Comparison of ENCODE assay signal across 27 cellular contexts in genomic region chr3:71413572-71413971, GRCh38.
A peak's percentile ranks its signal among the peaks of the same experiment; 100 is the strongest.
DNase-seq lines count a peak whose midpoint lies in the region; ATAC-seq and TF ChIP-seq lines count a peak whose summit lies in the region.
"Had no signal": no experiment of that assay in that cellular context is flagged by ENCODE, and none has a peak within 500 bp of the region (broad histone marks: within the 10 kb centered on the region; RNA-seq: fewer than 3 reads in every experiment).

No MANE protein-coding gene starts in this region.

- H3K23ac ChIP-seq in IMR-90 (ENCODE audit: low read depth, low read length) = peak overlapping the region; percentile 55; the same call in 1 of the 2 replicates
- no peak overlapping the region for H3K23ac ChIP-seq in mesenchymal stem cell (ENCODE audit: low read length in 2 of 2)

- H3K4me1 ChIP-seq in BLaER1 treated with 17β-estradiol and CSF1 and Interleukin-3, amounts not matched to agents 10 nM and 100 nM = peaks cover 8 to 67% (median 46%) of the 10 kb centered on the region in 10 experiments; a peak in 18 of 20 replicates
- H3K4me1 ChIP-seq in IMR-90 (ENCODE audit: control insufficient read depth, insufficient read depth, low read length) (no peaks in the 10 kb centered on the region), mammary epithelial cell (ENCODE audit: insufficient read depth, low read length) (peaks cover 38% of the 10 kb centered on the region), mesenchymal stem cell (ENCODE audit: control insufficient read depth, insufficient read depth, low read depth, low read length) (peaks cover 6% of the 10 kb centered on the region)
- H3K4me1 ChIP-seq: BE2C had no signal

- H3K4me2 ChIP-seq in BLaER1 treated with 17β-estradiol and CSF1 and Interleukin-3, amounts not matched to agents 10 nM and 100 nM = peak overlapping the region; percentile 10 to 88 (median 66); a peak in 21 of 22 replicates
- H3K4me2 ChIP-seq in IMR-90 (ENCODE audit: low read depth, low read length) (no peak overlapping the region), mammary epithelial cell (ENCODE audit: insufficient read depth, low read depth, low read length) (peak overlapping the region; percentile 63), mesenchymal stem cell (ENCODE audit: low read length, poor library complexity, severe bottlenecking) (no peak overlapping the region)

- intact Hi-C loops in IMR-90 (cut with micrococcal nuclease) (no loop called here), mammary epithelial cell (cut with micrococcal nuclease) (no loop called here)
- intact Hi-C loops in activated CD4-positive, alpha-beta memory T cell treated with anti-CD3 and anti-CD28 coated beads for 36 hours (cut with micrococcal nuclease) = no loop called here

- H2BK15ac ChIP-seq in IMR-90 (ENCODE audit: low read depth, low read length) (no peak overlapping the region), mesenchymal stem cell (ENCODE audit: low read depth, poor library complexity, severe bottlenecking) (no peak overlapping the region)

- BruUV-seq in IMR-90 (replicated peaks; lab: Mats Ljungman, UMichigan) (no TSS peak), mammary epithelial cell (replicated peaks; lab: Mats Ljungman, UMichigan) (no TSS peak)

- no peak for TF ChIP-seq CTCF in IMR-90 (conservative IDR thresholded peaks at IDR 0.05; ENCODE audit: low read depth, low read length)
- TF ChIP-seq CTCF in mammary epithelial cell (conservative IDR thresholded peaks at IDR 0.05 in 1 of 2, IDR thresholded peaks at IDR 0.05 in 1 of 2; ENCODE audit: extremely low read depth in 1 of 2, insufficient read depth in 1 of 2, low read depth in 1 of 2, low read length in 2 of 2) = no peak
- TF ChIP-seq CTCF in mesothelial cell of epicardium (IDR thresholded peaks at IDR 0.05; ENCODE audit: unreplicated experiment) = no peak

- H2AK9ac ChIP-seq in IMR-90 (replicated peaks; ENCODE audit: low read depth, low read length, poor library complexity) = no peak overlapping the region

- no peak overlapping the region for H2BK5ac ChIP-seq in IMR-90 (ENCODE audit: low read depth, low read length, poor library complexity, severe bottlenecking)
- no peak overlapping the region for H2BK5ac ChIP-seq in mesenchymal stem cell (ENCODE audit: low read depth, low read length, poor library complexity, severe bottlenecking)

- TF ChIP-seq POLR2A in IMR-90 (IDR thresholded peaks at IDR 0.05; ENCODE audit: low read depth, low read length) = no peak

- H3K9me1 ChIP-seq in IMR-90 (ENCODE audit: insufficient read depth, low read length) = peaks cover 2% of the 10 kb centered on the region; the same call in 1 of the 2 replicates

- peak overlapping the region; percentile 90 for H3K27ac Mint-ChIP-seq in mesothelial cell of epicardium
- H3K27ac Mint-ChIP-seq in activated CD4-positive, alpha-beta memory T cell treated with anti-CD3 and anti-CD28 coated beads for 36 hours = no peak overlapping the region
- H3K27ac Mint-ChIP-seq: activated CD4-positive, alpha-beta T cell treated with anti-CD3 and anti-CD28 coated beads, Interleukin-2, amount 10 ng/mL, durations not matched to agents 7 days and 5 days had no signal

- H2BK20ac ChIP-seq in IMR-90 (ENCODE audit: low read depth, low read length) = no peak overlapping the region

- no peak overlapping the region for H2BK120ac ChIP-seq in IMR-90 (ENCODE audit: low read depth, low read length)
- no peak overlapping the region for H2BK120ac ChIP-seq in mesenchymal stem cell (ENCODE audit: low read depth, low read length)

- H3K79me2 ChIP-seq in mammary epithelial cell (ENCODE audit: insufficient read depth, low read length) = no peaks in the 10 kb centered on the region

- H3K27me3 Mint-ChIP-seq in mesothelial cell of epicardium (ENCODE audit: low read depth) = no peaks in the 10 kb centered on the region
- H3K27me3 Mint-ChIP-seq in activated CD4-positive, alpha-beta memory T cell treated with anti-CD3 and anti-CD28 coated beads for 36 hours = no peaks in the 10 kb centered on the region

- H4K8ac ChIP-seq in IMR-90 (ENCODE audit: low read depth in 2 of 2, low read length in 2 of 2) (no peak overlapping the region), mesenchymal stem cell (ENCODE audit: low read length) (no peak overlapping the region)

- H3K9me3 ChIP-seq in BLaER1 treated with 17β-estradiol and CSF1 and Interleukin-3, amounts not matched to agents 10 nM and 100 nM (replicated peaks in 1 of 11) = no peaks in the 10 kb centered on the region
- H3K9me3 ChIP-seq in IMR-90 (ENCODE audit: control insufficient read depth, insufficient read depth, low read length) (no peaks in the 10 kb centered on the region), mammary epithelial cell (replicated peaks; ENCODE audit: insufficient read depth, low read length) (no peaks in the 10 kb centered on the region), mesenchymal stem cell (ENCODE audit: control insufficient read depth, low read length) (no peaks in the 10 kb centered on the region)
- H3K9me3 ChIP-seq: BE2C, sigmoid colon, SJSA1, transverse colon had no signal

- no peak overlapping the region for H3K27ac ChIP-seq in BLaER1 treated with 17β-estradiol and CSF1 and Interleukin-3, amounts not matched to agents 10 nM and 100 nM
- H3K27ac ChIP-seq in IMR-90 (ENCODE audit: insufficient read depth, low read length) = no peak overlapping the region
- peak overlapping the region; percentile 62 for H3K27ac ChIP-seq in mammary epithelial cell (ENCODE audit: insufficient read depth, low read depth, low read length)
- H3K27ac ChIP-seq in mesenchymal stem cell (ENCODE audit: low read length, poor library complexity, severe bottlenecking) = no peak overlapping the region
- H3K27ac ChIP-seq: brain microvascular endothelial cell, sigmoid colon, SJSA1, transverse colon had no signal

- H3K4me3 ChIP-seq in BLaER1 treated with 17β-estradiol and CSF1 and Interleukin-3, amounts not matched to agents 10 nM and 100 nM = no peak overlapping the region
- no peak overlapping the region for H3K4me3 ChIP-seq in IMR-90 (ENCODE audit: insufficient read depth, low read depth, low read length)
- H3K4me3 ChIP-seq in mammary epithelial cell (replicated peaks in 1 of 3; ENCODE audit: insufficient read depth in 1 of 3, low read depth in 2 of 3, low read length in 3 of 3) = peak overlapping the region in 1 of 3 experiments; percentile 28
- H3K4me3 ChIP-seq in mesenchymal stem cell (ENCODE audit: insufficient read depth in 1 of 2, low read depth in 1 of 2, low read length in 2 of 2) = no peak overlapping the region
- H3K4me3 ChIP-seq: K562, sigmoid colon, SJSA1, transverse colon had no signal

- peaks cover 16 to 47% of the 10 kb centered on the region in 2 experiments for H3K79me1 ChIP-seq in IMR-90 (ENCODE audit: low read depth in 1 of 2, low read length in 2 of 2)
- H3K79me1 ChIP-seq in mesenchymal stem cell (replicated peaks; ENCODE audit: low read length, poor library complexity, severe bottlenecking) = peaks cover 26% of the 10 kb centered on the region

- DNase-seq in IMR-90 = no peak
- no peak for DNase-seq in mammary epithelial cell
- DNase-seq in mesothelial cell of epicardium (ENCODE audit: low spot score in 2 of 2, unreplicated experiment in 2 of 2) = no peak
- DNase-seq in DMS53 treated with DMSO at 0.1 percent for 48 hours (lab: John Stamatoyannopoulos, UW; ENCODE audit: unreplicated experiment) = no peak
- no peak for DNase-seq in mesenchymal stem cell
- no peak for DNase-seq in activated CD4-positive, alpha-beta memory T cell treated with anti-CD3 and anti-CD28 coated beads for 36 hours
- DNase-seq: ACHN; activated CD4-positive, alpha-beta T cell treated with anti-CD3 and anti-CD28 coated beads, Interleukin-2, amount 10 ng/mL, durations not matched to agents 7 days and 5 days; activated naive CD4-positive, alpha-beta T cell; amniotic stem cell; BE2C; brain microvascular endothelial cell; Calu3; immature natural killer cell; natural killer cell; NCI-H1092 treated with DMSO at 0.1 percent for 48 hours; NCI-H187; NCI-H2171 treated with DMSO at 0.1 percent for 48 hours; NCI-H510A; sigmoid colon; stimulated activated CD4-positive, alpha-beta T cell treated with anti-CD3 and anti-CD28 coated beads, Interleukin-4, amount 100 ng/mL, for 4 hours; transverse colon had no signal

- no peak for TF ChIP-seq RAD21 in IMR-90 (IDR thresholded peaks at IDR 0.05; ENCODE audit: low read length)

- no peaks in the 10 kb centered on the region for H3K36me3 Mint-ChIP-seq in mesothelial cell of epicardium
- H3K36me3 Mint-ChIP-seq in activated CD4-positive, alpha-beta memory T cell treated with anti-CD3 and anti-CD28 coated beads for 36 hours = peaks cover 6% of the 10 kb centered on the region
- H3K36me3 Mint-ChIP-seq: natural killer cell had no signal

- POLR2A ChIA-PET in IMR-90 (lab: Charles Lee; ENCODE audit: unreplicated experiment) = no interaction called here
- POLR2A ChIA-PET in activated CD4-positive, alpha-beta memory T cell treated with anti-CD3 and anti-CD28 coated beads for 36 hours (lab: Charles Lee) = no interaction called here

- H2AFZ ChIP-seq in IMR-90 (replicated peaks; ENCODE audit: low read length, poor library complexity) (no peak overlapping the region), mammary epithelial cell (ENCODE audit: low read depth, low read length) (peak overlapping the region; percentile 88), mesenchymal stem cell (ENCODE audit: low read depth, low read length) (no peak overlapping the region)

- H3K4ac ChIP-seq in IMR-90 (ENCODE audit: low read depth, low read length) (peak overlapping the region; percentile 0; the same call in 1 of the 2 replicates), mesenchymal stem cell (ENCODE audit: low read depth in 1 of 2, low read length in 2 of 2) (no peak overlapping the region)

- CTCF ChIA-PET in IMR-90 (lab: Yijun Ruan, JAX) = no interaction called here
- CTCF ChIA-PET in mammary epithelial cell (lab: Charles Lee; ENCODE audit: low non-redundant PET) = no interaction called here
- CTCF ChIA-PET in activated CD4-positive, alpha-beta memory T cell treated with anti-CD3 and anti-CD28 coated beads for 36 hours (lab: Charles Lee) = no interaction called here

- no peak overlapping the region for H4K5ac ChIP-seq in IMR-90 (ENCODE audit: low read depth, low read length)

- no peak overlapping the region for H3K9ac ChIP-seq in BLaER1 treated with 17β-estradiol and CSF1 and Interleukin-3, amounts not matched to agents 10 nM and 100 nM
- H3K9ac ChIP-seq in IMR-90 (ENCODE audit: low read depth, low read length) = no peak overlapping the region
- peak overlapping the region; percentile 28 for H3K9ac ChIP-seq in mammary epithelial cell (ENCODE audit: insufficient read depth, low read length)
- H3K9ac ChIP-seq in mesenchymal stem cell (ENCODE audit: low read length) = no peak overlapping the region

- H2BK12ac ChIP-seq in mesenchymal stem cell (ENCODE audit: low read length in 2 of 2) = no peak overlapping the region

- in situ Hi-C loops in IMR-90 (cut with MboI; ENCODE audit: low sequenced_read_pairs) = no loop called here
- in situ Hi-C loops in mammary epithelial cell (cut with MboI; ENCODE audit: low sequenced_read_pairs in 2 of 2) = no loop called here

- H2AK5ac ChIP-seq in IMR-90 (ENCODE audit: low read depth, low read length) (no peak overlapping the region), mesenchymal stem cell (ENCODE audit: low read length, severe bottlenecking) (no peak overlapping the region)

- H3K36me3 ChIP-seq in BLaER1 treated with 17β-estradiol and CSF1 and Interleukin-3, amounts not matched to agents 10 nM and 100 nM = no peaks in the 10 kb centered on the region
- H3K36me3 ChIP-seq in IMR-90 (ENCODE audit: control insufficient read depth, insufficient read depth, low read length) (no peaks in the 10 kb centered on the region), mammary epithelial cell (ENCODE audit: insufficient read depth, low read length) (no peaks in the 10 kb centered on the region), mesenchymal stem cell (ENCODE audit: control insufficient read depth in 1 of 2, insufficient read depth in 2 of 2, low read depth in 1 of 2, low read length in 2 of 2) (no peaks in the 10 kb centered on the region)
- H3K36me3 ChIP-seq: BE2C, brain microvascular endothelial cell, sigmoid colon, SJSA1, transverse colon had no signal

- H3K14ac ChIP-seq in IMR-90 (replicated peaks; ENCODE audit: low read depth, low read length) (no peak overlapping the region; the same call in 1 of the 2 replicates), mesenchymal stem cell (ENCODE audit: low read length in 2 of 2) (no peak overlapping the region)

- no CpG with 5 or more reads among the region's 3 CpGs for WGBS in IMR-90 (ENCODE audit: extremely low coverage in 2 of 2, insufficient read length in 1 of 2), 2 experiments
- WGBS in mammary epithelial cell (ENCODE audit: low coverage, missing lambda C conversion rate) = 12% methylated on average over 3 of the region's 3 CpGs
- WGBS in mesenchymal stem cell = no CpG with 5 or more reads among the region's 3 CpGs

- dilution Hi-C loops in IMR-90 (cut with HindIII; ENCODE audit: low sequenced_read_pairs, unreplicated experiment) = no loop called here
- dilution Hi-C loops in mammary epithelial cell (cut with HindIII; ENCODE audit: low sequenced_read_pairs) = no loop called here

- ATAC-seq in IMR-90 (ENCODE audit: low read depth) = no peak
- no peak for ATAC-seq in HG02763 (IDR thresholded peaks at IDR 0.05; ENCODE audit: unreplicated experiment)
- ATAC-seq: HCT116, K562, natural killer cell had no signal

- no peaks in the 10 kb centered on the region for H4K20me1 ChIP-seq in BLaER1 treated with 17β-estradiol and CSF1 and Interleukin-3, amounts not matched to agents 10 nM and 100 nM
- H4K20me1 ChIP-seq in IMR-90 (ENCODE audit: insufficient read depth, low read length) (no peaks in the 10 kb centered on the region), mammary epithelial cell (ENCODE audit: insufficient read depth, low read length) (no peaks in the 10 kb centered on the region)

- peaks cover 0 to 13% (median 5%) of the 10 kb centered on the region in 11 experiments; a peak in 7 of 22 replicates for H3K27me3 ChIP-seq in BLaER1 treated with 17β-estradiol and CSF1 and Interleukin-3, amounts not matched to agents 10 nM and 100 nM
- H3K27me3 ChIP-seq in IMR-90 (ENCODE audit: control insufficient read depth, insufficient read depth, low read length) (no peaks in the 10 kb centered on the region), mammary epithelial cell (ENCODE audit: insufficient read depth, low read length) (no peaks in the 10 kb centered on the region), mesenchymal stem cell (ENCODE audit: control insufficient read depth in 1 of 2, insufficient read depth in 1 of 2, low read length in 2 of 2) (no peaks in the 10 kb centered on the region)
- H3K27me3 ChIP-seq: BE2C, brain microvascular endothelial cell, sigmoid colon, SJSA1, transverse colon had no signal

- H3K56ac ChIP-seq in IMR-90 (ENCODE audit: extremely low read depth, insufficient read depth, low read length) = no peak overlapping the region

- H3K4me3 Mint-ChIP-seq in mesothelial cell of epicardium = no peak overlapping the region
- H3K4me3 Mint-ChIP-seq in activated CD4-positive, alpha-beta memory T cell treated with anti-CD3 and anti-CD28 coated beads for 36 hours = no peak overlapping the region
- H3K4me3 Mint-ChIP-seq: activated CD4-positive, alpha-beta T cell treated with anti-CD3 and anti-CD28 coated beads, Interleukin-2, amount 10 ng/mL, durations not matched to agents 7 days and 5 days; immature natural killer cell; natural killer cell had no signal

- H3K18ac ChIP-seq in IMR-90 (ENCODE audit: low read depth, low read length) (no peak overlapping the region), mesenchymal stem cell (ENCODE audit: low read depth in 1 of 2, low read length in 2 of 2) (no peak overlapping the region)

- H3K4me1 Mint-ChIP-seq in mesothelial cell of epicardium = peaks cover 90% of the 10 kb centered on the region
- H3K4me1 Mint-ChIP-seq in activated CD4-positive, alpha-beta memory T cell treated with anti-CD3 and anti-CD28 coated beads for 36 hours (ENCODE audit: low read depth) = peaks cover 69% of the 10 kb centered on the region

- H3K9me3 Mint-ChIP-seq in mesothelial cell of epicardium = no peaks in the 10 kb centered on the region
- H3K9me3 Mint-ChIP-seq in activated CD4-positive, alpha-beta memory T cell treated with anti-CD3 and anti-CD28 coated beads for 36 hours = no peaks in the 10 kb centered on the region
- H3K9me3 Mint-ChIP-seq: activated CD4-positive, alpha-beta T cell treated with anti-CD3 and anti-CD28 coated beads, Interleukin-2, amount 10 ng/mL, durations not matched to agents 7 days and 5 days; immature natural killer cell; natural killer cell had no signal

- H4K91ac ChIP-seq in IMR-90 (ENCODE audit: insufficient read depth, low read depth, low read length) (no peak overlapping the region), mesenchymal stem cell (ENCODE audit: low read length) (no peak overlapping the region)

Comparison
In these comparisons a context has a peak if more than half of its experiments do, and no peak if none do; other contexts are left out.
1. H3K4me2 ChIP-seq: peak in BLaER1 treated with 17β-estradiol and CSF1 and Interleukin-3, amounts not matched to agents 10 nM and 100 nM (11 of 11) and mammary epithelial cell (single experiment); none in IMR-90 (single experiment) and mesenchymal stem cell (single experiment).